ENCODE assay signal across 17 cellular contexts in the genomic region with DNA sequence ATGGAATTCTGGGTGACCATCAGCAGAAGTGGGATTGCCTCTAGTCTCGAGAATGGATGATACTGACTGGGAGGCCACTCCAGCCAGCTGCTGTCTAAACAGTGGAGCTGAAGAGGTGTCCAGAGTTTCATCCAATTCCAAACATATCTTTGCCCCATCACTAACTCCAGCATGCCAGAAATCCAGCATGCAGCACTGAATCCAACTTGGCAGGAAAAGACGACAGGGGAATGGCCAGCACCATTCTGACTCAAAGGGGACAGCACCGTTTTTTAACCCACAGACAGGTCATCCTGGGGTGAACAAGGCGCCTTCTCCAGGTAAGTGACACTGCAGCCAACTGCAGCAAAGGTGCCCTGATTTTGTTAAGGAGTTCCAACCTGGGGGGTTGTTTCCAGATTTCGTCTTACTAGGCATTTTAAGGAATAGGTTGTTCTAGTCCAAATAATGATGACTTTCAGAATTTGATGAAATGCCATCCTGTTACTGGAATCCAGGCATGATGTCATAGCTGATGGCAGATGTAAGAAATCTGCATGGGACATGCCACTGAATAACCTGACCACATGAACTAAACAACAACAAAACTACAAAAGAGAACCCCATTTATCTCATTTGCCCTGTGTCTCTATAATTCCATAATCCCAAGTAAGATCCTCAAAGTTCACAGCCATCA.
"Had no signal": no experiment of that assay in that cellular context is flagged by ENCODE, and none has a peak within 500 bp of the region (broad histone marks: within the 10 kb centered on the region; RNA-seq: fewer than 3 reads in every experiment).

No MANE protein-coding gene starts in this region.

- H3K4me3 ChIP-seq: ovary, thoracic aorta had no signal

- H3K4me1 ChIP-seq: foreskin keratinocyte had no signal

- H3K9me3 Mint-ChIP-seq: activated naive CD8-positive, alpha-beta T cell treated with anti-CD3 and anti-CD28 coated beads for 36 hours; activated T-cell treated with anti-CD3 and anti-CD28 coated beads, Interleukin-2, amount 50 U/mL, for 72 hours; neural crest cell; stimulated activated naive CD8-positive, alpha-beta T cell treated with anti-CD3 and anti-CD28 coated beads, Interleukin-15, Interleukin-2, amounts not matched to agents 100 ng/mL and 50 ng/mL, for 24 hours had no signal

- H3K36me3 ChIP-seq: ovary, thoracic aorta, WERI-Rb-1 had no signal

- H3K9me3 ChIP-seq: ovary, thoracic aorta had no signal

- H3K27ac Mint-ChIP-seq: activated CD8-positive, alpha-beta T cell treated with anti-CD3 and anti-CD28 coated beads, Interleukin-2, amount 10 ng/mL, durations not matched to agents 7 days and 5 days; activated naive CD8-positive, alpha-beta T cell treated with anti-CD3 and anti-CD28 coated beads for 36 hours; activated T-cell treated with anti-CD3 and anti-CD28 coated beads, Interleukin-2, amount 50 U/mL, for 72 hours; stimulated activated naive CD8-positive, alpha-beta T cell treated with anti-CD3 and anti-CD28 coated beads, Interleukin-15, Interleukin-2, amounts not matched to agents 100 ng/mL and 50 ng/mL, for 24 hours; T-helper 17 cell had no signal

- H3K4me3 Mint-ChIP-seq: activated CD8-positive, alpha-beta T cell treated with anti-CD3 and anti-CD28 coated beads, Interleukin-2, amount 10 ng/mL, durations not matched to agents 7 days and 5 days; activated naive CD8-positive, alpha-beta T cell treated with anti-CD3 and anti-CD28 coated beads for 36 hours; activated T-cell treated with anti-CD3 and anti-CD28 coated beads, Interleukin-2, amount 50 U/mL, for 72 hours; neural crest cell; stimulated activated naive CD8-positive, alpha-beta T cell treated with anti-CD3 and anti-CD28 coated beads, Interleukin-15, Interleukin-2, amounts not matched to agents 100 ng/mL and 50 ng/mL, for 24 hours; T-helper 17 cell had no signal

- H3K36me3 Mint-ChIP-seq: activated naive CD8-positive, alpha-beta T cell treated with anti-CD3 and anti-CD28 coated beads for 36 hours had no signal

- H3K4me1 Mint-ChIP-seq: activated naive CD8-positive, alpha-beta T cell treated with anti-CD3 and anti-CD28 coated beads for 36 hours had no signal

- ATAC-seq: activated CD8-positive, alpha-beta T cell treated with anti-CD3 and anti-CD28 coated beads, Interleukin-2, amount 10 ng/mL, durations not matched to agents 7 days and 5 days; activated T-cell treated with anti-CD3 and anti-CD28 coated beads, Interleukin-2, amount 50 U/mL, for 72 hours; sciatic nerve; T-helper 17 cell had no signal

- DNase-seq: activated CD4-positive, alpha-beta T cell treated with anti-CD3 and anti-CD28 coated beads for 48 hours; activated CD8-positive, alpha-beta memory T cell treated with anti-CD3 and anti-CD28 coated beads, Interleukin-2, amount 50 U/mL, for 48 hours; activated CD8-positive, alpha-beta T cell treated with anti-CD3 and anti-CD28 coated beads, Interleukin-2, amount 10 ng/mL, durations not matched to agents 7 days and 5 days; activated gamma-delta T cell; activated naive CD8-positive, alpha-beta T cell treated with anti-CD3 and anti-CD28 coated beads for 36 hours; activated T-cell treated with anti-CD3 and anti-CD28 coated beads, Interleukin-2, amount 50 U/mL, for 72 hours; amygdala; erythroblast; midbrain; ovary; T-helper 17 cell; WERI-Rb-1 had no signal

- H3K27ac ChIP-seq: foreskin keratinocyte, ovary, WERI-Rb-1 had no signal

- H3K27me3 ChIP-seq: foreskin keratinocyte, ovary had no signal
